In genomic region chr5:71829206-71829605, GRCh38 we compare ENCODE assay signal across 24 cellular contexts.
DNase-seq lines count a peak whose midpoint lies in the region; ATAC-seq and TF ChIP-seq lines count a peak whose summit lies in the region.
"Had no signal": no experiment of that assay in that cellular context is flagged by ENCODE, and none has a peak within 500 bp of the region (broad histone marks: within the 10 kb centered on the region; RNA-seq: fewer than 3 reads in every experiment).

No MANE protein-coding gene starts in this region.

- no peaks in the 10 kb centered on the region for H3K79me2 ChIP-seq in OCI-LY7 (ENCODE audit: insufficient read depth, low read depth, low read length)
- H3K79me2 ChIP-seq: hepatocyte had no signal

- H3K9me3 ChIP-seq in OCI-LY7 (ENCODE audit: low read length) (no peaks in the 10 kb centered on the region; the same call in 1 of the 2 replicates), gastroesophageal sphincter (peaks cover 0 to 17% (median 0%) of the 10 kb centered on the region in 3 donors), MG63 (peaks cover 15% of the 10 kb centered on the region)
- H3K9me3 ChIP-seq: HAP-1, uterus had no signal

- no TSS peak for BruUV-seq in OCI-LY7 (replicated peaks; lab: Mats Ljungman, UMichigan)

- H3K27ac ChIP-seq in OCI-LY7 (ENCODE audit: low read depth, low read length, poor library complexity, severe bottlenecking): no peak overlapping the region
- peak overlapping the region; percentile 5 to 75 (median 33) for H3K27ac ChIP-seq in gastroesophageal sphincter
- H3K27ac ChIP-seq: suprapubic skin had no signal

- TF ChIP-seq EP300 in gastroesophageal sphincter (IDR thresholded peaks at IDR 0.05): no peak

- H3K9me2 ChIP-seq in OCI-LY7 (ENCODE audit: insufficient read depth, low read length): no peaks in the 10 kb centered on the region

- no peak overlapping the region for H3K4me3 ChIP-seq in OCI-LY7 (ENCODE audit: low read depth, low read length, poor library complexity, severe bottlenecking)
- H3K4me3 ChIP-seq in gastroesophageal sphincter: no peak overlapping the region
- H3K4me3 ChIP-seq in MG63: no peak overlapping the region
- H3K4me3 ChIP-seq: HAP-1, hepatocyte, suprapubic skin, uterus had no signal

- H3K36me3 ChIP-seq in OCI-LY7 (ENCODE audit: insufficient read depth, low read length) (no peaks in the 10 kb centered on the region), gastroesophageal sphincter (no peaks in the 10 kb centered on the region), MG63 (no peaks in the 10 kb centered on the region)
- H3K36me3 ChIP-seq: brain microvascular endothelial cell, HAP-1, suprapubic skin, uterus had no signal

- TF ChIP-seq POLR2A in gastroesophageal sphincter (IDR thresholded peaks at IDR 0.05): no peak

- no peak overlapping the region for H2AFZ ChIP-seq in OCI-LY7 (ENCODE audit: low read length)
- H2AFZ ChIP-seq: hepatocyte had no signal

- no peaks in the 10 kb centered on the region for H4K20me1 ChIP-seq in OCI-LY7 (ENCODE audit: insufficient read depth, low read length)

- CTCF ChIA-PET in OCI-LY7 (lab: Charles Lee; ENCODE audit: unreplicated experiment): no interaction called here

- H3K27me3 ChIP-seq in gastroesophageal sphincter (no peaks in the 10 kb centered on the region), MG63 (no peaks in the 10 kb centered on the region)
- H3K27me3 ChIP-seq: brain microvascular endothelial cell, hepatocyte, suprapubic skin, uterus had no signal

- POLR2A ChIA-PET in OCI-LY7 (lab: Charles Lee): no interaction called here

- no peaks in the 10 kb centered on the region for H3K4me1 ChIP-seq in OCI-LY7 (ENCODE audit: insufficient read depth, low read length, poor library complexity, severe bottlenecking)
- peaks cover 4 to 38% (median 11%) of the 10 kb centered on the region in 3 donors for H3K4me1 ChIP-seq in gastroesophageal sphincter

- no peak for TF ChIP-seq CTCF in OCI-LY7 (conservative IDR thresholded peaks at IDR 0.05; ENCODE audit: low read length)
- TF ChIP-seq CTCF in gastroesophageal sphincter (IDR thresholded peaks at IDR 0.05): no peak

- 67 to 85% methylated on average over 4 to 5 of the region's 5 CpGs for WGBS in gastroesophageal sphincter (ENCODE audit: low coverage in 1 of 2), 2 donors

- in situ Hi-C loops in KBM-7 (cut with MboI; ENCODE audit: low pct_unique_long_range_greater_than_20kb, low sequenced_read_pairs): no loop called here

- no peak overlapping the region for H3K4me2 ChIP-seq in OCI-LY7 (ENCODE audit: low read length)
- H3K4me2 ChIP-seq: hepatocyte had no signal

- intact Hi-C loops in OCI-LY7 (cut with micrococcal nuclease; ENCODE audit: unreplicated experiment) (no loop called here), Right ventricle myocardium inferior (cut with DNase I) (no loop called here)

- no peak for ATAC-seq in gastroesophageal sphincter
- no peak for ATAC-seq in Right ventricle myocardium inferior
- ATAC-seq: stimulated activated effector memory CD8-positive, alpha-beta T cell treated with anti-CD3 and anti-CD28 coated beads, Interleukin-12 subunit alpha, Interleukin-12 subunit beta, amount 100 ng/mL, for 72 hours had no signal

- DNase-seq in CD1c-positive myeloid dendritic cell (ENCODE audit: extremely low spot score) (peak; percentile 44), KBM-7 (peak; percentile 89), OCI-LY7 (ENCODE audit: low spot score) (peak; percentile 4), NCI-H1694 treated with DMSO at 0.1 percent for 48 hours (lab: John Stamatoyannopoulos, UW) (no peak), Right ventricle myocardium inferior (ENCODE audit: missing footprints) (no peak), SW 1271 (lab: John Stamatoyannopoulos, UW) (no peak), MG63 (no peak)
- DNase-seq: ACHN; activated CD8-positive, alpha-beta memory T cell treated with anti-CD3 and anti-CD28 coated beads for 24 hours; activated gamma-delta T cell treated with Interleukin-2 at 50 U/mL for 16 hours; activated T-cell treated with anti-CD3 and anti-CD28 coated beads, Interleukin-2, amount 50 U/mL, for 1 hour; NCI-H1436 treated with DMSO at 0.1 percent for 48 hours; NCI-H524; nucleus accumbens; RPMI8226; small intestine; stimulated activated CD4-positive, alpha-beta T cell treated with anti-CD3 and anti-CD28 coated beads, Interleukin-2, amount 100 ng/mL, for 24 hours; uterus had no signal

Comparison
In these comparisons a context has a peak if more than half of its experiments do, and no peak if none do; other contexts are left out.
1. DNase-seq: peak in CD1c-positive myeloid dendritic cell (single experiment), KBM-7 (single experiment) and OCI-LY7 (single experiment); none in NCI-H1694 treated with DMSO at 0.1 percent for 48 hours (single experiment), Right ventricle myocardium inferior (single experiment), SW 1271 (0 of 2) and MG63 (single experiment).